In genomic region chr3:30752961-30753360, GRCh38 we compare ENCODE assay signal across 14 cellular contexts.
DNase-seq lines count a peak whose midpoint lies in the region; ATAC-seq, FAIRE-seq and TF ChIP-seq lines count a peak whose summit lies in the region.
"Had no signal": no experiment of that assay in that cellular context is flagged by ENCODE, and none has a peak within 500 bp of the region (broad histone marks: within the 10 kb centered on the region; RNA-seq: fewer than 3 reads in every experiment).

No MANE protein-coding gene starts in this region.

- H3K36me3 Mint-ChIP-seq in CD14-positive monocyte (no peaks in the 10 kb centered on the region), astrocyte (ENCODE audit: low read depth, unreplicated experiment) (no peaks in the 10 kb centered on the region), mesothelial cell of epicardium (no peaks in the 10 kb centered on the region)
- H3K36me3 Mint-ChIP-seq: naive B cell had no signal

- no peak for TF ChIP-seq POLR2A in right lobe of liver (IDR thresholded peaks at IDR 0.05)

- peak; percentile 70 to 90 (median 82) for ATAC-seq in right lobe of liver
- no peak for ATAC-seq in GM18520 (IDR thresholded peaks at IDR 0.05; ENCODE audit: unreplicated experiment)

- TF ChIP-seq CTCF in CD14-positive monocyte (IDR thresholded peaks at IDR 0.05): no peak
- TF ChIP-seq CTCF in astrocyte (IDR thresholded peaks at IDR 0.05; ENCODE audit: insufficient read depth, low read depth, low read length): no peak
- TF ChIP-seq CTCF in right lobe of liver (IDR thresholded peaks at IDR 0.05): no peak
- TF ChIP-seq CTCF in mesothelial cell of epicardium (IDR thresholded peaks at IDR 0.05; ENCODE audit: unreplicated experiment): no peak

- DNase-seq in CD14-positive monocyte (ENCODE audit: low spot score): peak; percentile 74
- peak; percentile 10 to 31 for DNase-seq in Kasumi-1 (lab: John Stamatoyannopoulos, UW)
- peak; percentile 71 for DNase-seq in astrocyte (ENCODE audit: low read depth)
- DNase-seq in right lobe of liver: peak in 1 of 3 donors; percentile 30
- no peak for DNase-seq in hippocampal formation (lab: John Stamatoyannopoulos, UW)
- no peak for DNase-seq in mesothelial cell of epicardium (ENCODE audit: low spot score in 2 of 2, unreplicated experiment in 2 of 2)
- DNase-seq in putamen (ENCODE audit: low spot score): no peak
- DNase-seq: aorta; DMS53; glutamatergic neuron; naive B cell; stimulated activated CD4-positive, alpha-beta T cell treated with anti-CD3 and anti-CD28 coated beads, Interleukin-4, amount 100 ng/mL, for 1 hour had no signal

- intact Hi-C loops in CD14-positive monocyte (cut with micrococcal nuclease) (no loop called here), right lobe of liver (cut with DNase I) (no loop called here)

- H3K9me3 Mint-ChIP-seq in CD14-positive monocyte (peaks cover 0 to 2% (median 0%) of the 10 kb centered on the region in 7 donors), astrocyte (ENCODE audit: unreplicated experiment) (no peaks in the 10 kb centered on the region), mesothelial cell of epicardium (no peaks in the 10 kb centered on the region)
- H3K9me3 Mint-ChIP-seq: naive B cell had no signal

- H3K4me1 Mint-ChIP-seq in CD14-positive monocyte (peaks cover 14% of the 10 kb centered on the region), astrocyte (ENCODE audit: low read depth, unreplicated experiment) (peaks cover 16% of the 10 kb centered on the region), mesothelial cell of epicardium (peaks cover 34% of the 10 kb centered on the region)

- no peak overlapping the region for H2AFZ ChIP-seq in astrocyte (ENCODE audit: low read depth, low read length)

- no peaks in the 10 kb centered on the region for H3K79me2 ChIP-seq in astrocyte (ENCODE audit: insufficient read depth, low read length)

- H3K27ac ChIP-seq in astrocyte (ENCODE audit: low read depth, low read length) (no peak overlapping the region), right lobe of liver (no peak overlapping the region)
- H3K27ac ChIP-seq: upper lobe of left lung had no signal

- H3K27me3 Mint-ChIP-seq in CD14-positive monocyte (ENCODE audit: low read depth in 3 of 3) (peaks cover 0 to 2% (median 0%) of the 10 kb centered on the region in 3 donors), astrocyte (ENCODE audit: low read depth, unreplicated experiment) (no peaks in the 10 kb centered on the region), mesothelial cell of epicardium (ENCODE audit: low read depth) (no peaks in the 10 kb centered on the region)
- H3K27me3 Mint-ChIP-seq: naive B cell had no signal

- H3K4me2 ChIP-seq in astrocyte (ENCODE audit: low read length): no peak overlapping the region

- H3K36me3 ChIP-seq in astrocyte (ENCODE audit: insufficient read depth, low read length): no peaks in the 10 kb centered on the region
- H3K36me3 ChIP-seq in right lobe of liver: no peaks in the 10 kb centered on the region
- H3K36me3 ChIP-seq: upper lobe of left lung had no signal

- H3K27ac Mint-ChIP-seq in CD14-positive monocyte (peak overlapping the region in 1 of 7 donors; percentile 84), astrocyte (ENCODE audit: unreplicated experiment) (no peak overlapping the region), mesothelial cell of epicardium (no peak overlapping the region)

- H3K9me3 ChIP-seq in astrocyte (ENCODE audit: insufficient read depth, low read depth, low read length): no peaks in the 10 kb centered on the region
- no peaks in the 10 kb centered on the region for H3K9me3 ChIP-seq in right lobe of liver
- H3K9me3 ChIP-seq: upper lobe of left lung had no signal

- FAIRE-seq in astrocyte (lab: Jason Lieb, UNC): no peak

- H3K4me1 ChIP-seq in astrocyte (ENCODE audit: insufficient read depth, low read length) (peaks cover 14% of the 10 kb centered on the region), right lobe of liver (no peaks in the 10 kb centered on the region)

- no peaks in the 10 kb centered on the region for H4K20me1 ChIP-seq in astrocyte (ENCODE audit: insufficient read depth, low read length)

- 29% methylated on average over 4 of the region's 4 CpGs for WGBS in right lobe of liver (ENCODE audit: insufficient coverage, low coverage, low lambda C conversion rate, missing lambda C conversion rate)

- no peak overlapping the region for H3K4me3 ChIP-seq in astrocyte (ENCODE audit: insufficient read depth, low read depth, low read length)
- no peak overlapping the region for H3K4me3 ChIP-seq in right lobe of liver
- H3K4me3 ChIP-seq: upper lobe of left lung had no signal

- H3K9ac ChIP-seq in astrocyte (ENCODE audit: low read length): no peak overlapping the region

- H3K27me3 ChIP-seq in astrocyte (ENCODE audit: insufficient read depth, low read length) (no peaks in the 10 kb centered on the region), right lobe of liver (no peaks in the 10 kb centered on the region)
- H3K27me3 ChIP-seq: upper lobe of left lung had no signal

- H3K4me3 Mint-ChIP-seq in CD14-positive monocyte (no peak overlapping the region), astrocyte (ENCODE audit: unreplicated experiment) (no peak overlapping the region), mesothelial cell of epicardium (no peak overlapping the region)
- H3K4me3 Mint-ChIP-seq: naive B cell had no signal

Comparison
In these comparisons a context has a peak if more than half of its experiments do, and no peak if none do; other contexts are left out.
1. DNase-seq: peak in CD14-positive monocyte (single experiment), Kasumi-1 (2 of 2) and astrocyte (single experiment); none in hippocampal formation (0 of 2), mesothelial cell of epicardium (0 of 2) and putamen (single experiment).